In genomic region chr2:37551783-37552182, GRCh38 we compare ENCODE assay signal across 32 cellular contexts.
"Had no signal": no experiment of that assay in that cellular context is flagged by ENCODE, and none has a peak within 500 bp of the region (broad histone marks: within the 10 kb centered on the region; RNA-seq: fewer than 3 reads in every experiment).

No MANE protein-coding gene starts in this region.

- ATAC-seq: activated CD8-positive, alpha-beta T cell treated with anti-CD3 and anti-CD28 coated beads for 36 hours; activated T-cell treated with anti-CD3 and anti-CD28 coated beads, Interleukin-2, amount 50 U/mL, for 72 hours; body of pancreas; gastrocnemius medialis; pancreas; upper lobe of right lung had no signal

- H3K27me3 Mint-ChIP-seq: activated CD8-positive, alpha-beta memory T cell treated with anti-CD3 and anti-CD28 coated beads, Interleukin-2, amount 10 ng/mL, durations not matched to agents 7 days and 5 days; activated CD8-positive, alpha-beta T cell treated with anti-CD3 and anti-CD28 coated beads for 36 hours; activated naive CD8-positive, alpha-beta T cell had no signal

- H3K9me3 Mint-ChIP-seq: activated CD8-positive, alpha-beta T cell treated with anti-CD3 and anti-CD28 coated beads for 36 hours; activated T-cell treated with anti-CD3 and anti-CD28 coated beads, Interleukin-2, amount 50 U/mL, for 72 hours; naive B cell; stimulated activated effector memory CD8-positive, alpha-beta T cell treated with anti-CD3 and anti-CD28 coated beads, Interleukin-12 subunit alpha, Interleukin-12 subunit beta, amount 100 ng/mL, for 72 hours; T-helper 1 cell treated with Interleukin-12 subunit alpha and Interleukin-12 subunit beta and Interleukin-4 antibody, amounts not matched to agents 30 μg/mL and 1 μg/mL, for 36 hours had no signal

- H3K36me3 Mint-ChIP-seq: activated CD8-positive, alpha-beta memory T cell treated with anti-CD3 and anti-CD28 coated beads, Interleukin-2, amount 10 ng/mL, durations not matched to agents 7 days and 5 days; activated naive CD8-positive, alpha-beta T cell; naive B cell; stimulated activated effector memory CD8-positive, alpha-beta T cell treated with anti-CD3 and anti-CD28 coated beads, Interleukin-12 subunit alpha, Interleukin-12 subunit beta, amount 100 ng/mL, for 72 hours had no signal

- H3K4me3 Mint-ChIP-seq: activated CD8-positive, alpha-beta memory T cell treated with anti-CD3 and anti-CD28 coated beads, Interleukin-2, amount 10 ng/mL, durations not matched to agents 7 days and 5 days; activated CD8-positive, alpha-beta T cell treated with anti-CD3 and anti-CD28 coated beads for 36 hours; activated naive CD8-positive, alpha-beta T cell; activated T-cell treated with anti-CD3 and anti-CD28 coated beads, Interleukin-2, amount 50 U/mL, for 72 hours; naive B cell; stimulated activated effector memory CD8-positive, alpha-beta T cell treated with anti-CD3 and anti-CD28 coated beads, Interleukin-12 subunit alpha, Interleukin-12 subunit beta, amount 100 ng/mL, for 72 hours; T-helper 1 cell treated with Interleukin-12 subunit alpha and Interleukin-12 subunit beta and Interleukin-4 antibody, amounts not matched to agents 30 μg/mL and 1 μg/mL, for 36 hours had no signal

- H3K4me3 ChIP-seq: body of pancreas, esophagus squamous epithelium, gastrocnemius medialis, left ventricle myocardium inferior, lung, pancreas, prostate gland, sigmoid colon, stomach, thyroid gland, upper lobe of right lung had no signal

- H3K9me3 ChIP-seq: body of pancreas, esophagus squamous epithelium, gastrocnemius medialis, left ventricle myocardium inferior, pancreas, prostate gland, sigmoid colon, stomach, thyroid gland, upper lobe of right lung had no signal

- FAIRE-seq: colon, endometrium, islet of Langerhans, pancreas, small intestine had no signal

- DNase-seq: activated CD4-positive, alpha-beta T cell treated with anti-CD3 and anti-CD28 coated beads, Interleukin-2, amount 50 U/mL, for 1 hour; activated CD4-positive, CD25-positive, alpha-beta regulatory T cell treated with anti-CD3 and anti-CD28 coated beads, Interleukin-2, amount 50 U/mL, for 72 hours; activated CD8-positive, alpha-beta memory T cell treated with anti-CD3 and anti-CD28 coated beads, Interleukin-2, amount 10 ng/mL, durations not matched to agents 7 days and 5 days; activated CD8-positive, alpha-beta T cell treated with anti-CD3 and anti-CD28 coated beads for 36 hours; activated effector memory CD4-positive, alpha-beta T cell treated with Interleukin-2 at 50 U/mL for 16 hours; activated naive CD4-positive, alpha-beta T cell treated with Interleukin-2 at 50 U/mL for 16 hours; activated T-cell treated with anti-CD3 and anti-CD28 coated beads, Interleukin-2, amount 50 U/mL, for 72 hours; anterior cingulate cortex; body of pancreas; effector CD8-positive, alpha-beta T cell; esophagus squamous epithelium; gastrocnemius medialis; glutamatergic neuron; left ventricle myocardium inferior; naive B cell; nucleus accumbens; pancreas; retina; sigmoid colon; small intestine; stimulated activated CD4-positive, alpha-beta T cell treated with anti-CD3 and anti-CD28 coated beads, Interleukin-4, amount 100 ng/mL, for 24 hours; stomach; thyroid gland; upper lobe of right lung had no signal

- H3K27ac Mint-ChIP-seq: activated CD8-positive, alpha-beta memory T cell treated with anti-CD3 and anti-CD28 coated beads, Interleukin-2, amount 10 ng/mL, durations not matched to agents 7 days and 5 days; activated CD8-positive, alpha-beta T cell treated with anti-CD3 and anti-CD28 coated beads for 36 hours; activated naive CD8-positive, alpha-beta T cell; activated T-cell treated with anti-CD3 and anti-CD28 coated beads, Interleukin-2, amount 50 U/mL, for 72 hours; naive B cell; stimulated activated effector memory CD8-positive, alpha-beta T cell treated with anti-CD3 and anti-CD28 coated beads, Interleukin-12 subunit alpha, Interleukin-12 subunit beta, amount 100 ng/mL, for 72 hours; T-helper 1 cell treated with Interleukin-12 subunit alpha and Interleukin-12 subunit beta and Interleukin-4 antibody, amounts not matched to agents 30 μg/mL and 1 μg/mL, for 36 hours had no signal

- H3K27me3 ChIP-seq: body of pancreas, gastrocnemius medialis, pancreas, sigmoid colon, stomach, thyroid gland, upper lobe of right lung had no signal

- H3K4me1 ChIP-seq: body of pancreas, esophagus squamous epithelium, gastrocnemius medialis, left ventricle myocardium inferior, pancreas, prostate gland, sigmoid colon, thyroid gland, upper lobe of right lung had no signal

- H3K36me3 ChIP-seq: esophagus squamous epithelium, gastrocnemius medialis, left ventricle myocardium inferior, pancreas, prostate gland, sigmoid colon, stomach, thyroid gland, upper lobe of right lung had no signal
